In the genomic region with DNA sequence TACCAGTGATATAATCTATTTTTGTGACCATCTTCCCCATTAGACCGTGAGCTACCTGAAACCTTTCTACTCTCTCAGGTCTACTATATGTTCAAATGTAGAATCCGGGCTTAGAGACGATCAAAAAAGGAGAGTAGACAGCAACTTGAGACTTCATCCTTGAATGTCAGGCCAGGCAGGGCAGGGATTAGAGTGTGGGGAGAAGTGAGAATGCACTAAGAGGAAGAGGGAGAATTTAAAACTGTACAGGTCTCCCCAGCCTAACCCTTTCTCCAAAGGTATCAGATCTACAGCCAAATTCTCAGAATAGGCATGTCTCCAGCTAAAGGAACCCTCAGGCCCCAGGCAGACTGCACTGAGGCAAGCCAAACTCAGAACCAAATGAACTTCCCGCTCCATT, we compare ENCODE assay signal across 9 cellular contexts. TPM values are rescaled to one million over a fixed set of nuclear protein-coding genes. Genes with fewer than 3 reads are reported as not detected.
A peak's percentile ranks its signal among the peaks of the same experiment; 100 is the strongest.
DNase-seq lines count a peak whose midpoint lies in the region; ATAC-seq and TF ChIP-seq lines count a peak whose summit lies in the region.
"Had no signal": no experiment of that assay in that cellular context is flagged by ENCODE, and none has a peak within 500 bp of the region (broad histone marks: within the 10 kb centered on the region; RNA-seq: fewer than 3 reads in every experiment).

No MANE protein-coding gene starts in this region.

- H3K4me3 ChIP-seq in heart left ventricle, result peak overlapping the region; percentile 70 to 98 (median 90)
- peak overlapping the region; percentile 94 for H3K4me3 ChIP-seq in lung
- peak overlapping the region; percentile 71 to 77 for H3K4me3 ChIP-seq in uterus

- H3K27ac ChIP-seq in heart left ventricle (peak overlapping the region in 11 of 12 donors; percentile 91 to 99 (median 96)), lung (ENCODE audit: low read depth in 1 of 2, low read length in 1 of 2) (peak overlapping the region; percentile 93 to 99), uterus (peak overlapping the region; percentile 90 to 97)

- TF ChIP-seq CTCF in heart left ventricle (IDR thresholded peaks at IDR 0.05) (no peak), lung (IDR thresholded peaks at IDR 0.05; ENCODE audit: control extremely low read depth, extremely low read depth) (no peak), uterus (IDR thresholded peaks at IDR 0.05) (no peak)

- DNase-seq in heart left ventricle (no peak), left ventricle myocardium superior (no peak), astrocyte of the hippocampus (ENCODE audit: low read depth, low spot score) (peak; percentile 22), lung (ENCODE audit: low spot score) (no peak), uterus (no peak), NCI-H128 (lab: John Stamatoyannopoulos, UW; ENCODE audit: unreplicated experiment) (no peak), NCI-H526 (lab: John Stamatoyannopoulos, UW) (no peak)

- 48 to 54% (median 49%) methylated on average over 4 of the region's 4 CpGs for WGBS in heart left ventricle, 4 donors
- WGBS in lung, 2 donors, result 31 to 37% methylated on average over 4 of the region's 4 CpGs

- intact Hi-C loops in heart left ventricle (cut with DNase I) (loop anchor here in 2 of 10 donors (5.0 to 10.0 kb wide), 2 partner anchors 175 to 333 kb away; a partner anchor contains a TSS), left ventricle myocardium superior (cut with micrococcal nuclease) (no loop called here), uterus (cut with DNase I; ENCODE audit: low total_unique reads) (no loop called here)

- TF ChIP-seq POLR2A in heart left ventricle (IDR thresholded peaks at IDR 0.05) (no peak), uterus (IDR thresholded peaks at IDR 0.05) (no peak)

- H3K36me3 ChIP-seq in heart left ventricle (peaks cover 0 to 37% (median 25%) of the 10 kb centered on the region in 9 donors), lung (ENCODE audit: control insufficient read depth in 2 of 2, insufficient read depth in 2 of 2, low read length in 2 of 2) (peaks cover 11 to 22% of the 10 kb centered on the region in 2 donors), uterus (no peaks in the 10 kb centered on the region)

- H3K9me3 ChIP-seq in heart left ventricle, result no peaks in the 10 kb centered on the region
- no peaks in the 10 kb centered on the region for H3K9me3 ChIP-seq in lung (ENCODE audit: control insufficient read depth in 2 of 2, insufficient read depth in 1 of 2, low read length in 1 of 2)
- no peaks in the 10 kb centered on the region for H3K9me3 ChIP-seq in uterus

- H3K4me1 ChIP-seq in heart left ventricle (peaks cover 7 to 48% (median 32%) of the 10 kb centered on the region in 12 donors), lung (ENCODE audit: control insufficient read depth in 2 of 2, insufficient read depth in 2 of 2, low read length in 2 of 2) (peaks cover 0 to 5% of the 10 kb centered on the region in 2 donors), uterus (peaks cover 0 to 11% of the 10 kb centered on the region in 2 donors)

- H3K27me3 ChIP-seq in heart left ventricle (no peaks in the 10 kb centered on the region), lung (ENCODE audit: control insufficient read depth, insufficient read depth) (no peaks in the 10 kb centered on the region), uterus (no peaks in the 10 kb centered on the region)

- ATAC-seq in heart left ventricle (no peak), left ventricle myocardium superior (no peak), lung (ENCODE audit: insufficient read depth, low FRiP score) (no peak), GM19463 (IDR thresholded peaks at IDR 0.05; ENCODE audit: unreplicated experiment) (no peak)

RNA-seq across cellular contexts. Expression of a gene that starts 0.9 kb away (rescaled TPM):
- 100 to 1,000 TPM in 2 of 9 donors, 10 to 100 TPM in 7; 68.7 to 119 (median 84.8) TPM for total RNA-seq in heart left ventricle
- polyA plus RNA-seq in heart left ventricle, result 100 to 1,000 TPM in 1 of 2 donors, 10 to 100 TPM in 1; 80.3 to 159 TPM
- 75.6 TPM for total RNA-seq in left ventricle myocardium superior
- 100 to 1,000 TPM in 1 of 2 donors, 10 to 100 TPM in 1; 51.2 to 117 TPM for total RNA-seq in lung
- polyA plus RNA-seq in lung, result 100 to 1,000 TPM; 104 to 231 TPM
- 100 to 1,000 TPM in 1 of 4 donors, 10 to 100 TPM in 3; 46.0 to 115 (median 91.5) TPM for total RNA-seq in uterus

RNA-seq across cellular contexts. Expression of a gene that starts 3.6 kb away (rescaled TPM):
- total RNA-seq in heart left ventricle (under 1 TPM in 1 of 9 donors, not detected in 8; 0.23 TPM), left ventricle myocardium superior (not detected), lung (not detected), uterus (not detected)
- polyA plus RNA-seq in heart left ventricle (not detected), lung (not detected)
- total RNA-seq: activated CD8-positive, alpha-beta memory T cell treated with anti-CD3 and anti-CD28 coated beads for 36 hours had no signal

RNA-seq across cellular contexts. Expression of a gene that starts 10.3 kb away (rescaled TPM):
- 10 to 100 TPM; 35.6 to 48.7 (median 40.1) TPM for total RNA-seq in heart left ventricle
- 10 to 100 TPM; 37.4 to 82.7 TPM for polyA plus RNA-seq in heart left ventricle
- 51.7 TPM for total RNA-seq in left ventricle myocardium superior
- 10 to 100 TPM; 11.3 to 45.4 TPM for total RNA-seq in lung
- polyA plus RNA-seq in lung, result 10 to 100 TPM; 50.4 to 72.0 TPM
- total RNA-seq in uterus, result 10 to 100 TPM in 2 of 4 donors, 1 to 10 TPM in 2; 6.5 to 56.9 (median 20.7) TPM

RNA-seq across cellular contexts. Expression of a gene that starts 21.5 kb away (rescaled TPM):
- total RNA-seq in heart left ventricle, result 1 to 10 TPM; 2.0 to 8.3 (median 4.5) TPM
- polyA plus RNA-seq in heart left ventricle, result 1 to 10 TPM; 3.0 to 9.3 TPM
- total RNA-seq in left ventricle myocardium superior, result 5.4 TPM
- 10 to 100 TPM; 28.7 to 29.6 TPM for total RNA-seq in lung
- 10 to 100 TPM; 10.4 to 10.9 TPM for polyA plus RNA-seq in lung
- 10 to 100 TPM in 1 of 4 donors, 1 to 10 TPM in 2, not detected in 1; 3.8 to 10.2 (median 9.6) TPM for total RNA-seq in uterus

RNA-seq across cellular contexts. Expression of a gene that starts 21.8 kb away (rescaled TPM):
- total RNA-seq in heart left ventricle, result 100 to 1,000 TPM in 5 of 9 donors, 10 to 100 TPM in 4; 62.7 to 193 (median 101) TPM
- polyA plus RNA-seq in heart left ventricle, result 100 to 1,000 TPM in 1 of 2 donors, 10 to 100 TPM in 1; 83.9 to 142 TPM
- total RNA-seq in left ventricle myocardium superior, result 85.7 TPM
- total RNA-seq in lung, result 100 to 1,000 TPM; 161 to 277 TPM
- polyA plus RNA-seq in lung, result 100 to 1,000 TPM in 1 of 2 donors, 10 to 100 TPM in 1; 79.9 to 166 TPM
- total RNA-seq in uterus, result 100 to 1,000 TPM; 159 to 365 (median 303) TPM
